ENCODE assay signal across 8 cellular contexts in genomic region chr14:85531141-85531593, GRCh38. TPM values are rescaled to one million over a fixed set of nuclear protein-coding genes. Genes with fewer than 3 reads are reported as not detected.
A peak's percentile ranks its signal among the peaks of the same experiment; 100 is the strongest.
DNase-seq lines count a peak whose midpoint lies in the region; TF ChIP-seq lines count a peak whose summit lies in the region.

No MANE protein-coding gene starts in this region.

- H3K27me3 ChIP-seq in mucosa of stomach (ENCODE audit: control insufficient read depth, insufficient read depth, low read length) (peaks cover 70% of the 10 kb centered on the region), PC-9 (ENCODE audit: insufficient read depth, low read depth) (peaks cover 32% of the 10 kb centered on the region)

- H4K20me1 ChIP-seq in PC-9 (ENCODE audit: insufficient read depth), result no peaks in the 10 kb centered on the region

- CTCF ChIA-PET in AG04449 (lab: Yijun Ruan, JAX) (no interaction called here), PC-9 (lab: Charles Lee) (no interaction called here)

- peak overlapping the region; percentile 77 for H3K4me3 ChIP-seq in AG04449 (ENCODE audit: low read depth, low read length)
- H3K4me3 ChIP-seq in mucosa of stomach (ENCODE audit: low read length), result no peak overlapping the region
- H3K4me3 ChIP-seq in PC-9, result no peak overlapping the region

- no peak overlapping the region for H3K27ac ChIP-seq in PC-9

- DNase-seq in AG04449 (ENCODE audit: low read depth, low spot score) (no peak), NCI-H524 (lab: John Stamatoyannopoulos, UW) (peak; percentile 89), erythroblast (lab: John Stamatoyannopoulos, UW) (peak; percentile 46 to 69), PC-9 (no peak), OCI-M2 (lab: John Stamatoyannopoulos, UW; ENCODE audit: unreplicated experiment) (no peak)
- no peak for DNase-seq in activated CD4-positive, CD25-positive, alpha-beta regulatory T cell treated with anti-CD3 and anti-CD28 coated beads, Interleukin-2, amount 50 U/mL, for 72 hours
- DNase-seq in activated naive CD4-positive, alpha-beta T cell treated with anti-CD3 and anti-CD28 coated beads, Interleukin-2, amount 50 U/mL, for 16 hours, result no peak

- H3K79me2 ChIP-seq in PC-9 (ENCODE audit: low read depth), result no peaks in the 10 kb centered on the region

- peak overlapping the region; percentile 8 for H3K9ac ChIP-seq in mucosa of stomach (ENCODE audit: low read length)

- H3K9me3 ChIP-seq in mucosa of stomach (ENCODE audit: control insufficient read depth, low read length) (no peaks in the 10 kb centered on the region), PC-9 (ENCODE audit: insufficient read depth, low read depth) (no peaks in the 10 kb centered on the region)

- no peak for TF ChIP-seq POLR2A in erythroblast (IDR thresholded peaks at IDR 0.05; ENCODE audit: low read length)

- POLR2A ChIA-PET in AG04449 (lab: Yijun Ruan, JAX) (no interaction called here), PC-9 (lab: Charles Lee; ENCODE audit: unreplicated experiment) (no interaction called here)

- no peak overlapping the region for H2AFZ ChIP-seq in PC-9

- H3K4me2 ChIP-seq in PC-9, result no peak overlapping the region

- no TSS peak for BruUV-seq in PC-9 (replicated peaks; lab: Mats Ljungman, UMichigan)

- H3K4me1 ChIP-seq in mucosa of stomach (ENCODE audit: control insufficient read depth, insufficient read depth, low read length) (peaks cover 35% of the 10 kb centered on the region), PC-9 (replicated peaks; ENCODE audit: insufficient read depth) (no peaks in the 10 kb centered on the region)

- H3F3A ChIP-seq in PC-9 (ENCODE audit: insufficient read depth, low read depth), result no peaks in the 10 kb centered on the region

- intact Hi-C loops in PC-9 (cut with micrococcal nuclease; ENCODE audit: unreplicated experiment), result loop anchor here (10.0 kb wide), 1 partner anchor 524 kb away; no protein-coding TSS in a partner anchor

- no peak for TF ChIP-seq CTCF in AG04449 (IDR thresholded peaks at IDR 0.05; ENCODE audit: insufficient read depth, low read length, missing control alignments)
- TF ChIP-seq CTCF in PC-9 (conservative IDR thresholded peaks at IDR 0.05), result no peak

- H3K36me3 ChIP-seq in mucosa of stomach (ENCODE audit: control insufficient read depth, insufficient read depth, low read length), result no peaks in the 10 kb centered on the region
- H3K36me3 ChIP-seq in PC-9 (ENCODE audit: low read depth), result no peaks in the 10 kb centered on the region

- H3K9me2 ChIP-seq in PC-9 (ENCODE audit: insufficient read depth), result no peaks in the 10 kb centered on the region

RNA-seq across cellular contexts. Expression of gene FLRT2, which starts 1.2 kb away (rescaled TPM):
- 2.1 and 2.2 TPM in 2 replicates for total RNA-seq in PC-9 (2021)

Comparison
In these comparisons a context has a peak if more than half of its experiments do, and no peak if none do; other contexts are left out.
1. DNase-seq: peak in NCI-H524 (2 of 2) and erythroblast (2 of 2); none in AG04449 (single experiment), activated CD4-positive, CD25-positive, alpha-beta regulatory T cell treated with anti-CD3 and anti-CD28 coated beads, Interleukin-2, amount 50 U/mL, for 72 hours (single experiment), activated naive CD4-positive, alpha-beta T cell treated with anti-CD3 and anti-CD28 coated beads, Interleukin-2, amount 50 U/mL, for 16 hours (single experiment), PC-9 (0 of 2) and OCI-M2 (single experiment).